Comparison of ENCODE assay signal across 8 cellular contexts in the genomic region with DNA sequence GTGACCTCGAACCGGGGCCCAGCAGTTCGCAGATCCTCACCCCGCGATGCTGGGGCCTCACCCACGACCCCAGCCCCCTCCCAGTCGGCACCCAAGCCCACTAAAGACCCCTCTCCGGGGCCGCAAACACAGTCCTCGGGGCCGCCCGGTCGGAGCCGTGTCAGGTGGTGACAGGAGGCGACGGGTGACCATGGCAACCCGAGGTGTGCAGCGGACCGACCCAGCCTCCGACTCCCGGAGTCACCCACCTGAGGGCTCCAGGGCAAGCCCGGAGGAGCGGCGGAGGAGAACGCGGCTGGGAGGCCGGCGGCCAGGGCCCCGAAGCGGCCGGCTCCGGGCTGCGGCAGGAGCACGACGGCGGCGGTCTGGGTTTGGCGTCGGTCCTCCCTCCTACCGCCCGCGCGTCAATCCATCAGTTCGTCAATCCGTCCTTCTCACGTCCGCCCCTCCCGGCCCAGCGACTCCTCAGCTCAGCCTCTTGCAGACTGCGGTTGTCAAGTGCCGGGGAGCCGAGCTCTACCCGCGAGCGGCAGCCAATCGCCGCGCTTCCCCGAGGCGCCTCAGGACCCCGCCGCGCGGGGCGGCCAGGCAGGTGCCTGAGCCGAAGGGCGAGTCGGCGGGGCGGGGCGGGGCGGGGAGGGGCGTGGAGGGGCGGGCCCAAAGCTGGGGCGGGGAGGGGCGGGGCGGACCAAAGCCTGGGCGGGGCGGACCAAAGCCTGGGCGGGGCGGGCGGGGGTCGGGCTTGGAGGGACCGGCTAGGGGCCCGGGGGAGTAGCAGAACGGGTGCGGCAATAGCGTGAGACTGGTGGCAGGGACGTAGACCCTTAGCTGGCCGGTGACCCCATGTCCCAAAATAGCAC. TPM values are rescaled to one million over a fixed set of nuclear protein-coding genes. Genes with fewer than 3 reads are reported as not detected.
A peak's percentile ranks its signal among the peaks of the same experiment; 100 is the strongest.
DNase-seq lines count a peak whose midpoint lies in the region; ATAC-seq, FAIRE-seq and TF ChIP-seq lines count a peak whose summit lies in the region.

TSS of gene WDR47 (minus strand) at position 489 of the 860 bp plus-strand sequence. CDS start 18,590 bp downstream, outside the sequence.

- no peak for FAIRE-seq in kidney (lab: Jason Lieb, UNC)

- H3K9me3 ChIP-seq in kidney (ENCODE audit: control insufficient read depth in 1 of 2, low read length in 2 of 2) = no peaks in the 10 kb centered on the region

- peak; percentile 99 for TF ChIP-seq POLR2A in GM19099 (IDR thresholded peaks at IDR 0.05; ENCODE audit: extremely low read depth, insufficient read length, low read depth)

- no peak for TF ChIP-seq CTCF in kidney (IDR thresholded peaks at IDR 0.05; ENCODE audit: borderline replicate concordance, extremely low read depth, insufficient read depth)

- peak; percentile 96 for ATAC-seq in HG03378 (IDR thresholded peaks at IDR 0.05; ENCODE audit: unreplicated experiment)

- intact Hi-C loops in kidney (cut with DNase I) = no loop called here

- DNase-seq in AG20443 (ENCODE audit: low spot score) (peak; percentile 99), NCI-H446 treated with DMSO at 0.1 percent for 48 hours (lab: John Stamatoyannopoulos, UW) (peak; percentile 95), cerebellum (ENCODE audit: low spot score) (peak; percentile 98), kidney (peak; percentile 98)
- peak; percentile 95 for DNase-seq in activated CD4-positive, alpha-beta T cell treated with anti-CD3 and anti-CD28 coated beads for 1 hour
- DNase-seq in stimulated activated CD4-positive, alpha-beta T cell treated with anti-CD3 and anti-CD28 coated beads, Interleukin-15, amount 100 ng/mL, for 1 hour (ENCODE audit: low read depth in 1 of 2, low spot score in 1 of 2) = peak; percentile 88 to 94

- H3K4me3 ChIP-seq in kidney (ENCODE audit: low read length in 2 of 2) = peak within 1 kb of the TSS; percentile 80 to 94

- H3K36me3 ChIP-seq in kidney (ENCODE audit: control insufficient read depth in 1 of 2, insufficient read depth in 2 of 2, low read length in 2 of 2) = no peaks in the 10 kb centered on the region

- peak within 1 kb of the TSS; percentile 20 to 41 for H3K27ac ChIP-seq in kidney (ENCODE audit: low read depth in 2 of 2, low read length in 2 of 2)

- peak within 1 kb of the TSS; percentile 66 to 85 for H3K9ac ChIP-seq in kidney (ENCODE audit: low read length in 2 of 2)

- peaks cover 0 to 8% of the 10 kb centered on the region in 2 donors for H3K4me1 ChIP-seq in kidney (ENCODE audit: control insufficient read depth in 1 of 2, insufficient read depth in 1 of 2, low read depth in 1 of 2, low read length in 2 of 2)

RNA-seq across cellular contexts. Expression of gene WDR47, which starts in this region (rescaled TPM):
- 91.6 TPM for total RNA-seq in cerebellum
- 15.8 TPM for total RNA-seq in kidney
- 5.1 TPM for polyA plus RNA-seq in kidney (ENCODE audit: insufficient read depth, low read depth, low replicate concordance)

Comparison
In these comparisons a context has a peak if more than half of its experiments do, and no peak if none do; other contexts are left out.
1. Peak in every context shown above with its lines: DNase-seq, ATAC-seq, H3K4me3 ChIP-seq and H3K27ac ChIP-seq.